8 cellular contexts compared by ENCODE assay signal in the genomic region with DNA sequence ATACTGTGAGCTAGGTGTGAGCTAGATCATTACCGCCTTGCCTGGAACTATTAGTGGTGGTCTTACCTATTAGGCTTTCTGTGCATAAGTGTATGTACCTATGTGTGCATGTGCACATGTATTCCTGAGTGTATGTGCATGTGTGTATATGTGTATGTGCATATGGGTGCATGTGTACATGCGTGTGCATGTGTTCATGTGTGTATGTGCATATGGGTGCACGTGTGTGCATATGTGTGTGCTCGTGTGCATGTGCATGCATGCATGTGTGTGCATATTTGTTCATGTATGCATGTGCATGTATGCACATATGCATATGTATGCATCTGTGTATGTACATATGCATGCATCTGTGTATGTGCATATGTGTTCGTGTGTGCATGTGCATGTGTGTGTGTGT.
"Had no signal": no experiment of that assay in that cellular context is flagged by ENCODE, and none has a peak within 500 bp of the region (broad histone marks: within the 10 kb centered on the region; RNA-seq: fewer than 3 reads in every experiment).

No MANE protein-coding gene starts in this region.

- H3K27ac ChIP-seq: GM23248, KMS-11 had no signal

- H3K27me3 Mint-ChIP-seq: IgD-negative memory B cell had no signal

- H3K36me3 Mint-ChIP-seq: IgD-negative memory B cell had no signal

- DNase-seq: GM23248, GOT3, H7, HFFc6, KBM-7 had no signal

- ATAC-seq: HCT116 had no signal

- H3K4me3 Mint-ChIP-seq: HFFc6, IgD-negative memory B cell had no signal

- H3K27ac Mint-ChIP-seq: HFFc6, IgD-negative memory B cell had no signal

- H3K4me1 Mint-ChIP-seq: IgD-negative memory B cell had no signal

- H2AFZ ChIP-seq: GM23248 had no signal

- H3K9ac ChIP-seq: GM23248, KMS-11 had no signal

- H3K4me3 ChIP-seq: GM23248 had no signal

- H3K4me2 ChIP-seq: KMS-11 had no signal
